In genomic region chr20:48807051-48807450, GRCh38 we compare ENCODE assay signal across 13 cellular contexts.
"Had no signal": no experiment of that assay in that cellular context is flagged by ENCODE, and none has a peak within 500 bp of the region (broad histone marks: within the 10 kb centered on the region; RNA-seq: fewer than 3 reads in every experiment).

No MANE protein-coding gene starts in this region.

- H3K27me3 Mint-ChIP-seq: stimulated activated naive B cell treated with anti-CD40 and anti-IgM and Interleukin-4, amounts not matched to agents 10 μg/mL and 1 μg/mL and 100 μg/mL, for 72 hours had no signal

- H3K9me3 ChIP-seq: ovary, transverse colon had no signal

- ATAC-seq: activated CD4-positive, CD25-positive, alpha-beta regulatory T cell treated with anti-CD3 and anti-CD28 coated beads, Interleukin-2, amount 50 U/mL, for 24 hours; foreskin keratinocyte; stimulated activated naive B cell treated with anti-CD40 and anti-IgM and Interleukin-4, amounts not matched to agents 10 μg/mL and 1 μg/mL and 100 μg/mL, for 72 hours had no signal

- H3K4me1 ChIP-seq: foreskin keratinocyte had no signal

- H3K27ac Mint-ChIP-seq: mesothelial cell of epicardium; stimulated activated naive B cell treated with anti-CD40 and anti-IgM and Interleukin-4, amounts not matched to agents 10 μg/mL and 1 μg/mL and 100 μg/mL, for 72 hours had no signal

- H3K4me3 ChIP-seq: lung, ovary, transverse colon had no signal

- H3K27ac ChIP-seq: foreskin keratinocyte, ovary, transverse colon had no signal

- H3K4me3 Mint-ChIP-seq: mesothelial cell of epicardium; stimulated activated naive B cell treated with anti-CD40 and anti-IgM and Interleukin-4, amounts not matched to agents 10 μg/mL and 1 μg/mL and 100 μg/mL, for 72 hours had no signal

- FAIRE-seq: astrocyte, colon had no signal

- DNase-seq: activated effector memory CD4-positive, alpha-beta T cell treated with Interleukin-2 at 50 U/mL for 16 hours; activated naive CD4-positive, alpha-beta T cell treated with anti-CD3 and anti-CD28 coated beads, Interleukin-2, amount 50 U/mL, for 16 hours; activated T-cell treated with anti-CD3 and anti-CD28 coated beads, Interleukin-2, amount 50 U/mL, for 1 hour; effector CD4-positive, alpha-beta T cell; foreskin keratinocyte; ovary; stimulated activated naive B cell treated with anti-CD40 and anti-IgM and Interleukin-4, amounts not matched to agents 10 μg/mL and 1 μg/mL and 100 μg/mL, for 72 hours; transverse colon had no signal

- H3K4me1 Mint-ChIP-seq: mesothelial cell of epicardium had no signal

- H3K27me3 ChIP-seq: foreskin keratinocyte, ovary, transverse colon had no signal
